8 cellular contexts compared by ENCODE assay signal in genomic region chr10:71860243-71861029, GRCh38. TPM values are rescaled to one million over a fixed set of nuclear protein-coding genes. Genes with fewer than 3 reads are reported as not detected.
A peak's percentile ranks its signal among the peaks of the same experiment; 100 is the strongest.
DNase-seq lines count a peak whose midpoint lies in the region; ATAC-seq, FAIRE-seq and TF ChIP-seq lines count a peak whose summit lies in the region.
"Had no signal": no experiment of that assay in that cellular context is flagged by ENCODE, and none has a peak within 500 bp of the region (broad histone marks: within the 10 kb centered on the region; RNA-seq: fewer than 3 reads in every experiment).

No MANE protein-coding gene starts in this region.

- TF ChIP-seq RAD21 in GM12878 (IDR thresholded peaks at IDR 0.05; ENCODE audit: insufficient read depth, low read depth, low read length) = no peak

- CTCF ChIA-PET in PC-9 (lab: Charles Lee) = interaction anchor here (0.6 to 1.2 kb wide), 2 partner anchors 22 to 84 kb away, joined by 3 read pairs; no protein-coding TSS in a partner anchor
- CTCF ChIA-PET in GM12878 (lab: Yijun Ruan, JAX) = interaction anchor here (0.9 to 2.3 kb wide), 4 partner anchors 9 to 188 kb away, joined by 4 to 12 read pairs (median 10); partner anchors contain the start of gene PSAP

- H3K4me3 ChIP-seq in PC-9 = no peak overlapping the region
- no peak overlapping the region for H3K4me3 ChIP-seq in GM12878
- no peak overlapping the region for H3K4me3 ChIP-seq in hepatocyte
- no peak overlapping the region for H3K4me3 ChIP-seq in rectal smooth muscle tissue (ENCODE audit: low read length)

- no peak for TF ChIP-seq EP300 in GM12878 (IDR thresholded peaks at IDR 0.05; ENCODE audit: borderline replicate concordance in 1 of 2, control insufficient read depth in 1 of 2, low read depth in 2 of 2, low read length in 2 of 2)

- H4K20me1 ChIP-seq in PC-9 (ENCODE audit: insufficient read depth) (no peaks in the 10 kb centered on the region), GM12878 (ENCODE audit: control insufficient read depth, insufficient read depth) (no peaks in the 10 kb centered on the region), hepatocyte (ENCODE audit: insufficient read depth, poor library complexity, severe bottlenecking) (no peaks in the 10 kb centered on the region)

- in situ Hi-C loops in GM12878 (cut with MboI) = no loop called here

- H3K27ac ChIP-seq in PC-9 (peak overlapping the region; percentile 99), GM12878 (ENCODE audit: control insufficient read depth, insufficient read depth) (peak overlapping the region; percentile 49), hepatocyte (peak overlapping the region; percentile 88), rectal smooth muscle tissue (ENCODE audit: low read depth, low read length) (peak overlapping the region; percentile 78)

- H3K4me2 ChIP-seq in PC-9 (peak overlapping the region; percentile 53), GM12878 (ENCODE audit: control insufficient read depth, insufficient read depth) (peak overlapping the region; percentile 52), hepatocyte (no peak overlapping the region)

- peak; percentile 95 for ATAC-seq in GM12878
- ATAC-seq in GM21390 (IDR thresholded peaks at IDR 0.05; ENCODE audit: unreplicated experiment) = no peak

- POLR2A ChIA-PET in PC-9 (lab: Charles Lee; ENCODE audit: unreplicated experiment) (interaction anchor here (0.5 to 1.6 kb wide), 6 partner anchors 9 to 666 kb away, joined by 4 to 11 read pairs (median 7); partner anchors contain the start of gene PSAP), GM12878 (lab: Charles Lee) (interaction anchor here (0.9 to 2.8 kb wide), 3 partner anchors 8 to 11 kb away, joined by 4 to 11 read pairs (median 4); partner anchors contain the start of gene PSAP)

- 84% methylated on average over 11 of the region's 11 CpGs for WGBS in GM12878 (ENCODE audit: insufficient coverage, insufficient replicate concordance, low lambda C conversion rate, missing lambda C conversion rate)
- WGBS in hepatocyte (ENCODE audit: low lambda C conversion rate, missing lambda C conversion rate) = 61% methylated on average over 11 of the region's 11 CpGs

- FAIRE-seq in GM12878 (lab: Jason Lieb, UNC) = no peak
- FAIRE-seq: endometrium had no signal

- H3K27me3 ChIP-seq in PC-9 (ENCODE audit: insufficient read depth, low read depth) (no peaks in the 10 kb centered on the region), GM12878 (replicated peaks in 1 of 2; ENCODE audit: control insufficient read depth in 2 of 2, insufficient read depth in 2 of 2, low read length in 1 of 2) (no peaks in the 10 kb centered on the region), hepatocyte (no peaks in the 10 kb centered on the region), rectal smooth muscle tissue (ENCODE audit: control insufficient read depth, insufficient read depth, low read length) (no peaks in the 10 kb centered on the region)

- H3K9ac ChIP-seq in GM12878 (ENCODE audit: control insufficient read depth, insufficient read depth, low read length) = peak overlapping the region; percentile 53
- H3K9ac ChIP-seq in rectal smooth muscle tissue (ENCODE audit: low read length) = no peak overlapping the region

- H3K9me2 ChIP-seq in PC-9 (ENCODE audit: insufficient read depth) (no peaks in the 10 kb centered on the region), hepatocyte (replicated peaks; ENCODE audit: insufficient read depth) (no peaks in the 10 kb centered on the region)

- no peaks in the 10 kb centered on the region for H3K9me3 ChIP-seq in PC-9 (ENCODE audit: insufficient read depth, low read depth)
- no peaks in the 10 kb centered on the region for H3K9me3 ChIP-seq in GM12878 (replicated peaks; ENCODE audit: control insufficient read depth, insufficient read depth, low read length)
- H3K9me3 ChIP-seq in hepatocyte (ENCODE audit: low read depth) = no peaks in the 10 kb centered on the region

- TF ChIP-seq POLR2A in GM12878 (IDR thresholded peaks at IDR 0.05; ENCODE audit: low read depth, low read length) = no peak

- intact Hi-C loops in PC-9 (cut with micrococcal nuclease; ENCODE audit: unreplicated experiment) (loop anchor here (1.0 to 2.0 kb wide), 4 partner anchors 8 to 94 kb away; partner anchors contain the start of gene PSAP), GM12878 (cut with micrococcal nuclease; ENCODE audit: unreplicated experiment) (no loop called here)

- H3K4me1 ChIP-seq in PC-9 (replicated peaks; ENCODE audit: insufficient read depth) (peaks cover 60% of the 10 kb centered on the region), GM12878 (ENCODE audit: control insufficient read depth, insufficient read depth, low read length) (peaks cover 19% of the 10 kb centered on the region), hepatocyte (ENCODE audit: insufficient read depth) (peaks cover 12% of the 10 kb centered on the region), rectal smooth muscle tissue (ENCODE audit: control insufficient read depth, insufficient read depth, low read length) (peaks cover 11% of the 10 kb centered on the region)

- no peaks in the 10 kb centered on the region for H3K36me3 ChIP-seq in PC-9 (ENCODE audit: low read depth)
- H3K36me3 ChIP-seq in GM12878 (ENCODE audit: control insufficient read depth in 2 of 2, insufficient read depth in 2 of 2, low read length in 1 of 2) = no peaks in the 10 kb centered on the region
- H3K36me3 ChIP-seq in hepatocyte (replicated peaks; ENCODE audit: insufficient read depth, low read depth) = no peaks in the 10 kb centered on the region
- no peaks in the 10 kb centered on the region for H3K36me3 ChIP-seq in rectal smooth muscle tissue (ENCODE audit: control insufficient read depth, insufficient read depth, low read length)

- RAD21 ChIA-PET in GM12878 (lab: Charles Lee; ENCODE audit: unreplicated experiment) = interaction anchor here (1.0 to 2.3 kb wide), 6 partner anchors 9 to 188 kb away, joined by 3 to 10 read pairs (median 4); partner anchors contain the start of gene PSAP

- no peak for TF ChIP-seq CTCF in PC-9 (conservative IDR thresholded peaks at IDR 0.05)
- no peak for TF ChIP-seq CTCF in GM12878 (IDR thresholded peaks at IDR 0.05 in 2 of 3, conservative IDR thresholded peaks at IDR 0.05 in 1 of 3; ENCODE audit: control insufficient read depth in 2 of 3, extremely low read depth in 1 of 3, insufficient read depth in 1 of 3, low read depth in 3 of 3, low read length in 3 of 3)
- TF ChIP-seq CTCF in hepatocyte (IDR thresholded peaks at IDR 0.05; ENCODE audit: poor library complexity) = no peak

- H2AFZ ChIP-seq in PC-9 (no peak overlapping the region), GM12878 (ENCODE audit: control insufficient read depth, low read depth, low read length) (peak overlapping the region; percentile 76), hepatocyte (no peak overlapping the region)

- peaks cover 54% of the 10 kb centered on the region for H3F3A ChIP-seq in PC-9 (ENCODE audit: insufficient read depth, low read depth)

- BruUV-seq in PC-9 (replicated peaks; lab: Mats Ljungman, UMichigan) = TSS peak; percentile 99
- BruUV-seq in GM12878 (replicated peaks; lab: Mats Ljungman, UMichigan) = no TSS peak

- peak; percentile 99 for DNase-seq in GM04503 (ENCODE audit: low read depth)
- peak; percentile 93 for DNase-seq in HPDE6-E6E7 (ENCODE audit: extremely low spot score)
- DNase-seq in PC-9 = peak; percentile 92 to 96
- no peak for DNase-seq in GM12878 (ENCODE audit: low read depth, low spot score)
- peak; percentile 94 for DNase-seq in hepatocyte (ENCODE audit: low spot score)

- H3K79me2 ChIP-seq in PC-9 (ENCODE audit: low read depth) = no peaks in the 10 kb centered on the region
- no peaks in the 10 kb centered on the region for H3K79me2 ChIP-seq in GM12878 (ENCODE audit: control insufficient read depth, insufficient read depth, low read length)
- H3K79me2 ChIP-seq in hepatocyte = no peaks in the 10 kb centered on the region

- SMC1A ChIA-PET in GM12878 (lab: Charles Lee; ENCODE audit: uncharacterized antibody, unreplicated experiment) = interaction anchor here (1.1 to 2.3 kb wide), 5 partner anchors 9 to 36 kb away, joined by 4 to 8 read pairs (median 5); partner anchors contain the start of gene PSAP

TF ChIP-seq in GM12878, 131 proteins besides CTCF, POLR2A, EP300 and RAD21 (continues in another document):
- TF ChIP-seq SPI1 (IDR thresholded peaks at IDR 0.05; ENCODE audit: borderline replicate concordance, insufficient read depth, low read depth, low read length) = peak; percentile 57
- TF ChIP-seq NR2C2 (IDR thresholded peaks at IDR 0.05; ENCODE audit: borderline replicate concordance, control insufficient read depth, insufficient read length, low read depth) = no peak

RNA-seq across cellular contexts. Expression of gene PSAP, which starts 9.4 kb away (rescaled TPM):
- total RNA-seq in PC-9 (2021) (683 and 1,027 TPM in 2 replicates), GM12878 (2014; rRNA removed) (287 and 299 TPM in 2 replicates), GM12878 (2014; rRNA removed; fragmentation: Illumina TruSeq; extraction: Trizol) (178 and 179 TPM in 2 replicates), GM12878 (2021) (336 and 346 TPM in 2 replicates), hepatocyte (686 and 732 TPM in 2 replicates)
- 269 and 285 TPM in 2 replicates for total RNA-seq in GM12878 (2013; cell fraction: nucleolus; rRNA removed)
- 193 TPM for polyA plus RNA-seq in GM12878 (2011; ENCODE audit: low read depth)
- polyA plus RNA-seq in GM12878 (2011; rRNA removed) (190 and 232 TPM in 2 replicates), GM12878 (2014; fragmentation: Illumina TruSeq; extraction: Trizol) (251 and 258 TPM in 2 replicates), GM12878 (2014; fragmentation: Nextera tagmentation; extraction: Ambion mirVana) (100 to 1,000 TPM; 280 to 312 TPM), GM12878 (2014; rRNA removed) (309 and 310 TPM in 2 replicates), GM12878 (2016; fragmentation: Nextera tagmentation; extraction: Ambion mirVana) (100 to 1,000 TPM; 275 to 291 TPM), hepatocyte (954 and 987 TPM in 2 replicates)
- polyA plus RNA-seq in GM12878 (2011; cell fraction: cytosol; rRNA removed) = 284 and 288 TPM in 2 replicates
- 240 and 286 TPM in 2 replicates for polyA plus RNA-seq in GM12878 (2011; cell fraction: nucleus; rRNA removed)
- polyA plus RNA-seq in GM12878 (2012) = 258 and 314 TPM in 2 replicates
- polyA minus RNA-seq in GM12878 (2011; rRNA and poly(A)+ RNA removed) = 185 and 279 TPM in 2 replicates
- 85.0 and 93.7 TPM in 2 replicates for polyA minus RNA-seq in GM12878 (2011; cell fraction: cytosol; rRNA and poly(A)+ RNA removed)
- polyA minus RNA-seq in GM12878 (2011; cell fraction: nucleus; rRNA and poly(A)+ RNA removed) = 43.9 and 51.0 TPM in 2 replicates

Comparison
In these comparisons a context has a peak if more than half of its experiments do, and no peak if none do; other contexts are left out.
1. H3K27ac ChIP-seq: peak in every context shown above with its lines; median percentile 99 in PC-9; 88 in hepatocyte; 78 in rectal smooth muscle tissue; 49 in GM12878.